In the genomic region with DNA sequence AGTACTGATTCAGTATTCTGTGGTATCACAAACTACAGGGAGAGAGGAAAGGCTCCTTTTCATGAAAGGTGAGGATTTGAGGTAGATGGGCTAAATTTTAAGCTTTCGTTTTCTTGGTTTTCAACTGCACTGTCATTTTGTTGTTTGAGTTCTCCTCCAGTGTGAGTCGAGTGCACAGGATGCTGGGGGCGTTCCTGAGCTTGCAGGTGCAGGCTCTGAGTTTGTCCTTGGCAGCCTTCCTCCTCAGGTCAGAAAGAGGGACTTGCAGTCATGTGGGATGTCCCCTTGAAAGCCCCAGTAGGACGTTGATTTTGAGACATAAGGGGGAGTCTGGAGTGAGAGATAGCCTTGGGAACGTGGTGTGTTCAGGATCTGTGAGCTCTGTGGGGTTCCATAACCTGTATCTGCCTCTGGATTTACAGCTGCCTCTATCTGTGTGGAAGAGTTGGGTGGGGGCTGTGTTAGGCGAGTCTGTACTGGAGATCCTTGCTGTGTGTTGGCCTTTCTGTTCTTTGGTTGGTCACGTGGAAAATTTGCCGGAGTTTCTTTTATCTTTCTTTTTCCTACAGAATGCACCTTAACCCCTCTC, we compare ENCODE assay signal across 1 cellular context.
TF ChIP-seq lines count a peak whose summit lies in the region.

No MANE protein-coding gene starts in this region.

TF ChIP-seq in SK-N-SH, 30 proteins besides CTCF, POLR2A, EP300 and RAD21 (continued from another document):
- TF ChIP-seq, protein P1, sequence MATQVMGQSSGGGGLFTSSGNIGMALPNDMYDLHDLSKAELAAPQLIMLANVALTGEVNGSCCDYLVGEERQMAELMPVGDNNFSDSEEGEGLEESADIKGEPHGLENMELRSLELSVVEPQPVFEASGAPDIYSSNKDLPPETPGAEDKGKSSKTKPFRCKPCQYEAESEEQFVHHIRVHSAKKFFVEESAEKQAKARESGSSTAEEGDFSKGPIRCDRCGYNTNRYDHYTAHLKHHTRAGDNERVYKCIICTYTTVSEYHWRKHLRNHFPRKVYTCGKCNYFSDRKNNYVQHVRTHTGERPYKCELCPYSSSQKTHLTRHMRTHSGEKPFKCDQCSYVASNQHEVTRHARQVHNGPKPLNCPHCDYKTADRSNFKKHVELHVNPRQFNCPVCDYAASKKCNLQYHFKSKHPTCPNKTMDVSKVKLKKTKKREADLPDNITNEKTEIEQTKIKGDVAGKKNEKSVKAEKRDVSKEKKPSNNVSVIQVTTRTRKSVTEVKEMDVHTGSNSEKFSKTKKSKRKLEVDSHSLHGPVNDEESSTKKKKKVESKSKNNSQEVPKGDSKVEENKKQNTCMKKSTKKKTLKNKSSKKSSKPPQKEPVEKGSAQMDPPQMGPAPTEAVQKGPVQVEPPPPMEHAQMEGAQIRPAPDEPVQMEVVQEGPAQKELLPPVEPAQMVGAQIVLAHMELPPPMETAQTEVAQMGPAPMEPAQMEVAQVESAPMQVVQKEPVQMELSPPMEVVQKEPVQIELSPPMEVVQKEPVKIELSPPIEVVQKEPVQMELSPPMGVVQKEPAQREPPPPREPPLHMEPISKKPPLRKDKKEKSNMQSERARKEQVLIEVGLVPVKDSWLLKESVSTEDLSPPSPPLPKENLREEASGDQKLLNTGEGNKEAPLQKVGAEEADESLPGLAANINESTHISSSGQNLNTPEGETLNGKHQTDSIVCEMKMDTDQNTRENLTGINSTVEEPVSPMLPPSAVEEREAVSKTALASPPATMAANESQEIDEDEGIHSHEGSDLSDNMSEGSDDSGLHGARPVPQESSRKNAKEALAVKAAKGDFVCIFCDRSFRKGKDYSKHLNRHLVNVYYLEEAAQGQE (IDR thresholded peaks at IDR 0.05; ENCODE audit: low read depth, low read length) = no peak
- TF ChIP-seq RXRA (IDR thresholded peaks at IDR 0.05; ENCODE audit: borderline replicate concordance, low read depth) (no peak), ELF1 (IDR thresholded peaks at IDR 0.05) (no peak), TEAD4 (IDR thresholded peaks at IDR 0.05; ENCODE audit: borderline replicate concordance, insufficient read depth) (no peak), TAF1 (IDR thresholded peaks at IDR 0.05; ENCODE audit: borderline replicate concordance, low read depth, low read length) (no peak), CHD2 (IDR thresholded peaks at IDR 0.05; ENCODE audit: low read length, partially characterized antibody) (no peak), JUND (IDR thresholded peaks at IDR 0.05) (no peak), RCOR1 (IDR thresholded peaks at IDR 0.05; ENCODE audit: low read length) (no peak)
- TF ChIP-seq, protein P2, sequence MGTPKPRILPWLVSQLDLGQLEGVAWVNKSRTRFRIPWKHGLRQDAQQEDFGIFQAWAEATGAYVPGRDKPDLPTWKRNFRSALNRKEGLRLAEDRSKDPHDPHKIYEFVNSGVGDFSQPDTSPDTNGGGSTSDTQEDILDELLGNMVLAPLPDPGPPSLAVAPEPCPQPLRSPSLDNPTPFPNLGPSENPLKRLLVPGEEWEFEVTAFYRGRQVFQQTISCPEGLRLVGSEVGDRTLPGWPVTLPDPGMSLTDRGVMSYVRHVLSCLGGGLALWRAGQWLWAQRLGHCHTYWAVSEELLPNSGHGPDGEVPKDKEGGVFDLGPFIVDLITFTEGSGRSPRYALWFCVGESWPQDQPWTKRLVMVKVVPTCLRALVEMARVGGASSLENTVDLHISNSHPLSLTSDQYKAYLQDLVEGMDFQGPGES (IDR thresholded peaks at IDR 0.05; ENCODE audit: low read depth, low read length) = no peak
